19 cellular contexts compared by ENCODE assay signal in genomic region chr6:106553440-106553839, GRCh38.
DNase-seq lines count a peak whose midpoint lies in the region; ATAC-seq and TF ChIP-seq lines count a peak whose summit lies in the region.
"Had no signal": no experiment of that assay in that cellular context is flagged by ENCODE, and none has a peak within 500 bp of the region (broad histone marks: within the 10 kb centered on the region; RNA-seq: fewer than 3 reads in every experiment).

No MANE protein-coding gene starts in this region.

- peak; percentile 97 to 98 for ATAC-seq in activated T-cell treated with anti-CD3 and anti-CD28 coated beads, Interleukin-2, amount 50 U/mL, for 72 hours (replicated peaks in 1 of 2)
- ATAC-seq in memory B cell (ENCODE audit: low read depth) = no peak
- no peak for ATAC-seq in upper lobe of left lung (ENCODE audit: low FRiP score in 2 of 2)
- ATAC-seq in HG03159 (IDR thresholded peaks at IDR 0.05; ENCODE audit: unreplicated experiment) = no peak

- DNase-seq in activated T-cell treated with anti-CD3 and anti-CD28 coated beads for 24 hours (ENCODE audit: low read depth) (peak; percentile 20), memory B cell (ENCODE audit: low spot score in 2 of 2) (no peak), upper lobe of left lung (no peak), amygdala (lab: John Stamatoyannopoulos, UW) (no peak)
- no peak for DNase-seq in activated T-cell treated with anti-CD3 and anti-CD28 coated beads, Interleukin-2, amount 50 U/mL, for 1 hour
- DNase-seq in activated T-cell treated with anti-CD3 and anti-CD28 coated beads, Interleukin-2, amount 50 U/mL, for 72 hours = peak; percentile 47 to 60
- DNase-seq: ACHN, COR-L47, cortex of kidney, esophagus squamous epithelium, head of caudate nucleus, NCI-H1694, NCI-H446, SHP77, T-helper 9 cell had no signal

- peaks cover 22 to 51% of the 10 kb centered on the region in 2 donors for H3K36me3 Mint-ChIP-seq in activated T-cell treated with anti-CD3 and anti-CD28 coated beads, Interleukin-2, amount 50 U/mL, for 72 hours (ENCODE audit: insufficient read depth in 2 of 2)
- H3K36me3 Mint-ChIP-seq in memory B cell = peaks cover 33% of the 10 kb centered on the region
- H3K36me3 Mint-ChIP-seq in stimulated activated naive CD8-positive, alpha-beta T cell treated with anti-CD3 and anti-CD28 coated beads, Interleukin-15, Interleukin-2, amounts not matched to agents 100 ng/mL and 50 ng/mL, for 24 hours (ENCODE audit: low read depth) = peaks cover 69% of the 10 kb centered on the region
- H3K36me3 Mint-ChIP-seq: mesothelial cell of epicardium had no signal

- H3K4me1 Mint-ChIP-seq in activated T-cell treated with anti-CD3 and anti-CD28 coated beads, Interleukin-2, amount 50 U/mL, for 72 hours (ENCODE audit: low read depth) = peaks cover 45% of the 10 kb centered on the region
- peaks cover 9% of the 10 kb centered on the region for H3K4me1 Mint-ChIP-seq in memory B cell
- H3K4me1 Mint-ChIP-seq in stimulated activated naive CD8-positive, alpha-beta T cell treated with anti-CD3 and anti-CD28 coated beads, Interleukin-15, Interleukin-2, amounts not matched to agents 100 ng/mL and 50 ng/mL, for 24 hours (ENCODE audit: low read depth) = peaks cover 43% of the 10 kb centered on the region

- no peak for TF ChIP-seq EP300 in upper lobe of left lung (IDR thresholded peaks at IDR 0.05)

- H3K27ac Mint-ChIP-seq in activated T-cell treated with anti-CD3 and anti-CD28 coated beads, Interleukin-2, amount 50 U/mL, for 72 hours = peak overlapping the region; percentile 81
- peak overlapping the region; percentile 60 for H3K27ac Mint-ChIP-seq in memory B cell
- H3K27ac Mint-ChIP-seq in stimulated activated naive CD8-positive, alpha-beta T cell treated with anti-CD3 and anti-CD28 coated beads, Interleukin-15, Interleukin-2, amounts not matched to agents 100 ng/mL and 50 ng/mL, for 24 hours = peak overlapping the region; percentile 85
- H3K27ac Mint-ChIP-seq: mesothelial cell of epicardium had no signal

- H3K27me3 Mint-ChIP-seq in activated T-cell treated with anti-CD3 and anti-CD28 coated beads, Interleukin-2, amount 50 U/mL, for 72 hours (ENCODE audit: low read depth) = no peaks in the 10 kb centered on the region
- H3K27me3 Mint-ChIP-seq in memory B cell = no peaks in the 10 kb centered on the region
- H3K27me3 Mint-ChIP-seq in stimulated activated naive CD8-positive, alpha-beta T cell treated with anti-CD3 and anti-CD28 coated beads, Interleukin-15, Interleukin-2, amounts not matched to agents 100 ng/mL and 50 ng/mL, for 24 hours = no peaks in the 10 kb centered on the region

- H3K4me3 ChIP-seq in upper lobe of left lung = no peak overlapping the region
- H3K4me3 ChIP-seq: esophagus squamous epithelium, suprapubic skin had no signal

- no peak for TF ChIP-seq POLR2A in upper lobe of left lung (IDR thresholded peaks at IDR 0.05)

- H3K27ac ChIP-seq in upper lobe of left lung = no peak overlapping the region
- H3K27ac ChIP-seq: suprapubic skin had no signal

- H3K4me1 ChIP-seq in upper lobe of left lung = peaks cover 0 to 2% (median 0%) of the 10 kb centered on the region in 4 donors

- H3K9me3 ChIP-seq in upper lobe of left lung = no peaks in the 10 kb centered on the region
- H3K9me3 ChIP-seq: esophagus squamous epithelium, suprapubic skin had no signal

- no peaks in the 10 kb centered on the region for H3K27me3 ChIP-seq in upper lobe of left lung
- H3K27me3 ChIP-seq: esophagus squamous epithelium, suprapubic skin had no signal

- WGBS in upper lobe of left lung, 2 donors = 93 to 96% methylated on average over 5 of the region's 5 CpGs

- H3K9me3 Mint-ChIP-seq in activated T-cell treated with anti-CD3 and anti-CD28 coated beads, Interleukin-2, amount 50 U/mL, for 72 hours = peaks cover 2 to 3% of the 10 kb centered on the region in 2 donors
- H3K9me3 Mint-ChIP-seq in memory B cell = no peaks in the 10 kb centered on the region
- peaks cover 4% of the 10 kb centered on the region for H3K9me3 Mint-ChIP-seq in stimulated activated naive CD8-positive, alpha-beta T cell treated with anti-CD3 and anti-CD28 coated beads, Interleukin-15, Interleukin-2, amounts not matched to agents 100 ng/mL and 50 ng/mL, for 24 hours

- peak overlapping the region; percentile 40 to 60 for H3K4me3 Mint-ChIP-seq in activated T-cell treated with anti-CD3 and anti-CD28 coated beads, Interleukin-2, amount 50 U/mL, for 72 hours
- H3K4me3 Mint-ChIP-seq in memory B cell = no peak overlapping the region
- H3K4me3 Mint-ChIP-seq in stimulated activated naive CD8-positive, alpha-beta T cell treated with anti-CD3 and anti-CD28 coated beads, Interleukin-15, Interleukin-2, amounts not matched to agents 100 ng/mL and 50 ng/mL, for 24 hours = peak overlapping the region; percentile 21
- H3K4me3 Mint-ChIP-seq: mesothelial cell of epicardium had no signal

- no peak for TF ChIP-seq CTCF in upper lobe of left lung (IDR thresholded peaks at IDR 0.05)

- peaks cover 0 to 25% (median 15%) of the 10 kb centered on the region in 4 donors for H3K36me3 ChIP-seq in upper lobe of left lung

Comparison
In these comparisons a context has a peak if more than half of its experiments do, and no peak if none do; other contexts are left out.
1. DNase-seq: peak in activated T-cell treated with anti-CD3 and anti-CD28 coated beads for 24 hours (single experiment) and activated T-cell treated with anti-CD3 and anti-CD28 coated beads, Interleukin-2, amount 50 U/mL, for 72 hours (2 of 2); none in activated T-cell treated with anti-CD3 and anti-CD28 coated beads, Interleukin-2, amount 50 U/mL, for 1 hour (single experiment), memory B cell (0 of 2), upper lobe of left lung (0 of 2) and amygdala (0 of 56).
2. ATAC-seq: peak in activated T-cell treated with anti-CD3 and anti-CD28 coated beads, Interleukin-2, amount 50 U/mL, for 72 hours (2 of 2); none in memory B cell (single experiment), upper lobe of left lung (0 of 2) and HG03159 (single experiment).
3. Peak in every context shown above with its lines, with median percentiles within 50 percentile points of each other: H3K27ac Mint-ChIP-seq.